ENCODE assay signal across 5 cellular contexts in the genomic region with DNA sequence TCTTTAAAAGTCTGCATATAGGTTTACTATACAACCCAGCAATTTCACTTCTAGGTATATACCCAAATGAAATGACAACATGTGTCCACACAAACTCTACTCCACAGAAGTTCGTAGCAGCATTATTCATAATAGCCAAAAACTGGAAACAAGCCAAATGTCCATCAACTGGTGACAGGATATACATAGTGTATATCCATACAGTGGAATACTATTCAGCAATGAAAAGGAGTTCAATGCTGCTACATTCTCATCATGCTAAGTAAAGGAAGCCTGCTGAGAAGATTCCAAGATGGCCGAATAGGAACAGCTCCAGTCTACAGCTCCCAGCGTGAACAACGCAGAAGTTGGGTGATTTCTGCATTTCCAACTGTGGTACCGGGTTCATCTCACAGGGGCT.
TF ChIP-seq lines count a peak whose summit lies in the region.

No MANE protein-coding gene starts in this region.

TF ChIP-seq in SK-N-SH treated with all-trans-retinoic acid at 6 μM for 48 hours, 23 proteins besides CTCF, POLR2A, EP300 and RAD21:
- TF ChIP-seq ZNF8 (CRISPR knock-in tag; IDR thresholded peaks at IDR 0.05) (peak; percentile 87), ZFP3 (CRISPR knock-in tag; IDR thresholded peaks at IDR 0.05) (no peak), CSDC2 (CRISPR knock-in tag; IDR thresholded peaks at IDR 0.05) (no peak), TCF4 (CRISPR knock-in tag; IDR thresholded peaks at IDR 0.05; ENCODE audit: borderline replicate concordance) (no peak)
- TF ChIP-seq, protein P1, sequence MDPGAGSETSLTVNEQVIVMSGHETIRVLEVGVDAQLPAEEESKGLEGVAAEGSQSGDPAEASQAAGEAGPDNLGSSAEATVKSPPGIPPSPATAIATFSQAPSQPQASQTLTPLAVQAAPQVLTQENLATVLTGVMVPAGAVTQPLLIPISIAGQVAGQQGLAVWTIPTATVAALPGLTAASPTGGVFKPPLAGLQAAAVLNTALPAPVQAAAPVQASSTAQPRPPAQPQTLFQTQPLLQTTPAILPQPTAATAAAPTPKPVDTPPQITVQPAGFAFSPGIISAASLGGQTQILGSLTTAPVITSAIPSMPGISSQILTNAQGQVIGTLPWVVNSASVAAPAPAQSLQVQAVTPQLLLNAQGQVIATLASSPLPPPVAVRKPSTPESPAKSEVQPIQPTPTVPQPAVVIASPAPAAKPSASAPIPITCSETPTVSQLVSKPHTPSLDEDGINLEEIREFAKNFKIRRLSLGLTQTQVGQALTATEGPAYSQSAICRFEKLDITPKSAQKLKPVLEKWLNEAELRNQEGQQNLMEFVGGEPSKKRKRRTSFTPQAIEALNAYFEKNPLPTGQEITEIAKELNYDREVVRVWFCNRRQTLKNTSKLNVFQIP (CRISPR knock-in tag; IDR thresholded peaks at IDR 0.05; ENCODE audit: borderline replicate concordance, low read depth): no peak
TF ChIP-seq in SK-N-SH treated with all-trans-retinoic acid at 6 μM for 48 hours: peak in this region for 1.

TF ChIP-seq in SK-N-SH, 30 proteins besides CTCF, POLR2A, EP300 and RAD21:
- TF ChIP-seq TAF1 (IDR thresholded peaks at IDR 0.05; ENCODE audit: borderline replicate concordance, low read depth, low read length) (no peak), FOXJ3 (CRISPR knock-in tag; IDR thresholded peaks at IDR 0.05) (no peak), MEF2A (IDR thresholded peaks at IDR 0.05; ENCODE audit: borderline replicate concordance, low read depth) (no peak), RXRA (IDR thresholded peaks at IDR 0.05; ENCODE audit: borderline replicate concordance, low read depth) (no peak), JUND (IDR thresholded peaks at IDR 0.05) (no peak)
- TF ChIP-seq, protein P2, sequence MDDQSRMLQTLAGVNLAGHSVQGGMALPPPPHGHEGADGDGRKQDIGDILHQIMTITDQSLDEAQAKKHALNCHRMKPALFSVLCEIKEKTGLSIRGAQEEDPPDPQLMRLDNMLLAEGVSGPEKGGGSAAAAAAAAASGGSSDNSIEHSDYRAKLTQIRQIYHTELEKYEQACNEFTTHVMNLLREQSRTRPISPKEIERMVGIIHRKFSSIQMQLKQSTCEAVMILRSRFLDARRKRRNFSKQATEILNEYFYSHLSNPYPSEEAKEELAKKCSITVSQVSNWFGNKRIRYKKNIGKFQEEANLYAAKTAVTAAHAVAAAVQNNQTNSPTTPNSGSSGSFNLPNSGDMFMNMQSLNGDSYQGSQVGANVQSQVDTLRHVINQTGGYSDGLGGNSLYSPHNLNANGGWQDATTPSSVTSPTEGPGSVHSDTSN (IDR thresholded peaks at IDR 0.05): no peak
- TF ChIP-seq, protein P3, sequence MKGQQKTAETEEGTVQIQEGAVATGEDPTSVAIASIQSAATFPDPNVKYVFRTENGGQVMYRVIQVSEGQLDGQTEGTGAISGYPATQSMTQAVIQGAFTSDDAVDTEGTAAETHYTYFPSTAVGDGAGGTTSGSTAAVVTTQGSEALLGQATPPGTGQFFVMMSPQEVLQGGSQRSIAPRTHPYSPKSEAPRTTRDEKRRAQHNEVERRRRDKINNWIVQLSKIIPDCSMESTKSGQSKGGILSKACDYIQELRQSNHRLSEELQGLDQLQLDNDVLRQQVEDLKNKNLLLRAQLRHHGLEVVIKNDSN (IDR thresholded peaks at IDR 0.05; ENCODE audit: borderline replicate concordance, low read depth): no peak
- TF ChIP-seq, protein P4, sequence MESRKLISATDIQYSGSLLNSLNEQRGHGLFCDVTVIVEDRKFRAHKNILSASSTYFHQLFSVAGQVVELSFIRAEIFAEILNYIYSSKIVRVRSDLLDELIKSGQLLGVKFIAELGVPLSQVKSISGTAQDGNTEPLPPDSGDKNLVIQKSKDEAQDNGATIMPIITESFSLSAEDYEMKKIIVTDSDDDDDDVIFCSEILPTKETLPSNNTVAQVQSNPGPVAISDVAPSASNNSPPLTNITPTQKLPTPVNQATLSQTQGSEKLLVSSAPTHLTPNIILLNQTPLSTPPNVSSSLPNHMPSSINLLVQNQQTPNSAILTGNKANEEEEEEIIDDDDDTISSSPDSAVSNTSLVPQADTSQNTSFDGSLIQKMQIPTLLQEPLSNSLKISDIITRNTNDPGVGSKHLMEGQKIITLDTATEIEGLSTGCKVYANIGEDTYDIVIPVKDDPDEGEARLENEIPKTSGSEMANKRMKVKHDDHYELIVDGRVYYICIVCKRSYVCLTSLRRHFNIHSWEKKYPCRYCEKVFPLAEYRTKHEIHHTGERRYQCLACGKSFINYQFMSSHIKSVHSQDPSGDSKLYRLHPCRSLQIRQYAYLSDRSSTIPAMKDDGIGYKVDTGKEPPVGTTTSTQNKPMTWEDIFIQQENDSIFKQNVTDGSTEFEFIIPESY (IDR thresholded peaks at IDR 0.05; ENCODE audit: borderline replicate concordance, low read depth): no peak
TF ChIP-seq in SK-N-SH: peak in this region for 0.

TF ChIP-seq in HEK293, 187 proteins besides CTCF, POLR2A, EP300 and RAD21:
- TF ChIP-seq ZNF544 (tag by site-specific recombination; IDR thresholded peaks at IDR 0.05): no peak
- peak; percentile 66; the same call in 1 of the 2 replicates for TF ChIP-seq ZNF146 (tag by site-specific recombination; IDR thresholded peaks at IDR 0.05)

TF ChIP-seq in K562, 482 proteins besides CTCF, POLR2A, EP300 and RAD21:
- TF ChIP-seq ERF (CRISPR knock-in tag; IDR thresholded peaks at IDR 0.05): no peak
- TF ChIP-seq PHB (CRISPR knock-in tag; IDR thresholded peaks at IDR 0.05): no peak
- no peak for TF ChIP-seq ARID1B (IDR thresholded peaks at IDR 0.05)
- TF ChIP-seq U2AF1 (optimal IDR thresholded peaks at IDR 0.05; ENCODE audit: low read depth, low read length): no peak
- TF ChIP-seq NR2C2 (CRISPR knock-in tag; IDR thresholded peaks at IDR 0.05): no peak
- TF ChIP-seq NR2C2 (tag; IDR thresholded peaks at IDR 0.05): no peak
- peak; percentile 46 for TF ChIP-seq NFIC (IDR thresholded peaks at IDR 0.05)
- TF ChIP-seq RAD51 (IDR thresholded peaks at IDR 0.05; ENCODE audit: borderline replicate concordance, low read depth): no peak
- TF ChIP-seq, protein P5, sequence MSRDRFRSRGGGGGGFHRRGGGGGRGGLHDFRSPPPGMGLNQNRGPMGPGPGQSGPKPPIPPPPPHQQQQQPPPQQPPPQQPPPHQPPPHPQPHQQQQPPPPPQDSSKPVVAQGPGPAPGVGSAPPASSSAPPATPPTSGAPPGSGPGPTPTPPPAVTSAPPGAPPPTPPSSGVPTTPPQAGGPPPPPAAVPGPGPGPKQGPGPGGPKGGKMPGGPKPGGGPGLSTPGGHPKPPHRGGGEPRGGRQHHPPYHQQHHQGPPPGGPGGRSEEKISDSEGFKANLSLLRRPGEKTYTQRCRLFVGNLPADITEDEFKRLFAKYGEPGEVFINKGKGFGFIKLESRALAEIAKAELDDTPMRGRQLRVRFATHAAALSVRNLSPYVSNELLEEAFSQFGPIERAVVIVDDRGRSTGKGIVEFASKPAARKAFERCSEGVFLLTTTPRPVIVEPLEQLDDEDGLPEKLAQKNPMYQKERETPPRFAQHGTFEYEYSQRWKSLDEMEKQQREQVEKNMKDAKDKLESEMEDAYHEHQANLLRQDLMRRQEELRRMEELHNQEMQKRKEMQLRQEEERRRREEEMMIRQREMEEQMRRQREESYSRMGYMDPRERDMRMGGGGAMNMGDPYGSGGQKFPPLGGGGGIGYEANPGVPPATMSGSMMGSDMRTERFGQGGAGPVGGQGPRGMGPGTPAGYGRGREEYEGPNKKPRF (IDR thresholded peaks at IDR 0.05; ENCODE audit: low read depth, low read length): no peak

TF ChIP-seq in H1, 55 proteins besides CTCF, POLR2A, EP300 and RAD21:
- TF ChIP-seq NANOG (IDR thresholded peaks at IDR 0.05; ENCODE audit: insufficient read depth, low read depth, low read length, poor library complexity, severe bottlenecking) (no peak), BRCA1 (IDR thresholded peaks at IDR 0.05; ENCODE audit: low read depth, low read length) (no peak), KDM1A (IDR thresholded peaks at IDR 0.05; ENCODE audit: borderline replicate concordance, low read length) (peak; percentile 14; the same call in 1 of the 2 replicates), SAP30 (IDR thresholded peaks at IDR 0.05; ENCODE audit: insufficient read depth, insufficient replicate concordance, low read length) (no peak), HDAC2 (IDR thresholded peaks at IDR 0.05; ENCODE audit: borderline replicate concordance in 1 of 2, low read depth in 2 of 2, low read length in 2 of 2) (no peak), SP1 (IDR thresholded peaks at IDR 0.05; ENCODE audit: low read depth, low read length) (no peak)
